Comparison of ENCODE assay signal across 10 cellular contexts in genomic region chr3:94159062-94159726, GRCh38.
DNase-seq lines count a peak whose midpoint lies in the region; ATAC-seq, FAIRE-seq and TF ChIP-seq lines count a peak whose summit lies in the region.
"Had no signal": no experiment of that assay in that cellular context is flagged by ENCODE, and none has a peak within 500 bp of the region (broad histone marks: within the 10 kb centered on the region; RNA-seq: fewer than 3 reads in every experiment).

No MANE protein-coding gene starts in this region.

- 21% methylated on average over 8 of the region's 8 CpGs for WGBS in HepG2 (ENCODE audit: low lambda C conversion rate)
- 44% methylated on average over 8 of the region's 8 CpGs for WGBS in right lobe of liver (ENCODE audit: insufficient coverage, low coverage, low lambda C conversion rate, missing lambda C conversion rate)
- WGBS in lower leg skin, 2 donors = 32 to 35% methylated on average over 8 of the region's 8 CpGs

- no peak overlapping the region for H3K9ac ChIP-seq in HepG2 (ENCODE audit: insufficient read depth, low read depth, low read length)

- H3K27ac ChIP-seq in HepG2 (ENCODE audit: extremely low read length, insufficient read depth, low read length) (no peak overlapping the region), right lobe of liver (no peak overlapping the region), SJSA1 (peak overlapping the region; percentile 58)
- H3K27ac ChIP-seq: C4-2B had no signal

- no peak overlapping the region for H3K4me3 Mint-ChIP-seq in activated CD8-positive, alpha-beta memory T cell treated with anti-CD3 and anti-CD28 coated beads, Interleukin-2, amount 10 ng/mL, durations not matched to agents 7 days and 5 days

- TF ChIP-seq POLR2A in HepG2 (IDR thresholded peaks at IDR 0.05; ENCODE audit: insufficient read depth in 1 of 2, low read depth in 2 of 2, low read length in 2 of 2) = no peak
- no peak for TF ChIP-seq POLR2A in right lobe of liver (IDR thresholded peaks at IDR 0.05)
- no peak for TF ChIP-seq POLR2A in lower leg skin (IDR thresholded peaks at IDR 0.05)

- H3K36me3 Mint-ChIP-seq in activated CD8-positive, alpha-beta memory T cell treated with anti-CD3 and anti-CD28 coated beads, Interleukin-2, amount 10 ng/mL, durations not matched to agents 7 days and 5 days = no peaks in the 10 kb centered on the region

- no peaks in the 10 kb centered on the region for H3K79me2 ChIP-seq in HepG2 (ENCODE audit: insufficient read depth, low read length)

- in situ Hi-C loops in HepG2 (cut with HindIII; ENCODE audit: extremely low pct_ligation_motif_present, low pct_unique_long_range_greater_than_20kb) = no loop called here

- no TSS peak for BruUV-seq in HepG2 (replicated peaks; lab: Mats Ljungman, UMichigan)

- intact Hi-C loops in HepG2 (cut with micrococcal nuclease; ENCODE audit: unreplicated experiment) = no loop called here
- intact Hi-C loops in right lobe of liver (cut with DNase I) = no loop called here
- intact Hi-C loops in lower leg skin (cut with DNase I; ENCODE audit: low total_unique reads) = no loop called here

- H3K4me3 ChIP-seq in HepG2 (replicated peaks in 1 of 3; ENCODE audit: insufficient read depth in 1 of 3, low read depth in 2 of 3, low read length in 3 of 3) = no peak overlapping the region
- H3K4me3 ChIP-seq in right lobe of liver = no peak overlapping the region
- peak overlapping the region; percentile 18 for H3K4me3 ChIP-seq in SJSA1
- peak overlapping the region; percentile 47 for H3K4me3 ChIP-seq in fibroblast of villous mesenchyme (ENCODE audit: low read depth, low read length)
- H3K4me3 ChIP-seq in lower leg skin (ENCODE audit: low read depth, poor library complexity, severe bottlenecking) = no peak overlapping the region

- no peaks in the 10 kb centered on the region for H4K20me1 ChIP-seq in HepG2 (ENCODE audit: insufficient read depth, low read length)

- no peaks in the 10 kb centered on the region for H3K9me3 Mint-ChIP-seq in activated CD8-positive, alpha-beta memory T cell treated with anti-CD3 and anti-CD28 coated beads, Interleukin-2, amount 10 ng/mL, durations not matched to agents 7 days and 5 days (ENCODE audit: low read depth)

- TF ChIP-seq CTCF in HepG2 (CRISPR knock-in tag; IDR thresholded peaks at IDR 0.05) (no peak), right lobe of liver (IDR thresholded peaks at IDR 0.05) (no peak), fibroblast of villous mesenchyme (IDR thresholded peaks at IDR 0.05; ENCODE audit: insufficient read depth, low read depth, low read length) (no peak), lower leg skin (IDR thresholded peaks at IDR 0.05) (no peak)

- no peaks in the 10 kb centered on the region for H3K4me1 ChIP-seq in HepG2 (ENCODE audit: insufficient read depth, low read length)
- H3K4me1 ChIP-seq in right lobe of liver = no peaks in the 10 kb centered on the region
- H3K4me1 ChIP-seq in SJSA1 (replicated peaks) = peaks cover 19% of the 10 kb centered on the region

- no peak overlapping the region for H2AFZ ChIP-seq in HepG2 (ENCODE audit: low read length)

- no peak overlapping the region for H3K4me2 ChIP-seq in HepG2 (ENCODE audit: low read depth, low read length)

- POLR2A ChIA-PET in HepG2 (lab: Yijun Ruan, JAX) = no interaction called here

- TF ChIP-seq RAD21 in HepG2 (CRISPR knock-in tag; IDR thresholded peaks at IDR 0.05) = no peak

- H3K4me1 Mint-ChIP-seq in activated CD8-positive, alpha-beta memory T cell treated with anti-CD3 and anti-CD28 coated beads, Interleukin-2, amount 10 ng/mL, durations not matched to agents 7 days and 5 days = no peaks in the 10 kb centered on the region

- CTCF ChIA-PET in HepG2 (lab: Yijun Ruan, JAX; ENCODE audit: low intra/inter-chr PET ratio, low total read pairs) = no interaction called here
- CTCF ChIA-PET in activated CD8-positive, alpha-beta memory T cell treated with anti-CD3 and anti-CD28 coated beads, Interleukin-2, amount 10 ng/mL, durations not matched to agents 7 days and 5 days (lab: Charles Lee) = interaction anchor here (1.2 kb wide), 1 partner anchor 9 kb away, joined by 3 read pairs; no protein-coding TSS in a partner anchor

- peaks cover 10% of the 10 kb centered on the region for H3K27me3 Mint-ChIP-seq in activated CD8-positive, alpha-beta memory T cell treated with anti-CD3 and anti-CD28 coated beads, Interleukin-2, amount 10 ng/mL, durations not matched to agents 7 days and 5 days

- DNase-seq in HepG2 (ENCODE audit: low spot score) = peak; percentile 2
- DNase-seq in right lobe of liver = no peak
- DNase-seq in SJSA1 (ENCODE audit: low read depth in 1 of 2, low spot score in 2 of 2) = peak; percentile 70 to 83
- peak; percentile 84 for DNase-seq in fibroblast of villous mesenchyme (ENCODE audit: low read depth)
- no peak for DNase-seq in activated CD8-positive, alpha-beta memory T cell treated with anti-CD3 and anti-CD28 coated beads, Interleukin-2, amount 10 ng/mL, durations not matched to agents 7 days and 5 days
- no peak for DNase-seq in activated effector memory CD4-positive, alpha-beta T cell treated with anti-CD3 and anti-CD28 coated beads, Interleukin-2, amount 50 U/mL, for 16 hours
- DNase-seq in lower leg skin (ENCODE audit: low spot score in 2 of 2) = no peak
- DNase-seq in KG1 (lab: John Stamatoyannopoulos, UW) = no peak
- DNase-seq: NCI-H1105 treated with DMSO at 0.1 percent for 48 hours had no signal

- FAIRE-seq in HepG2 (lab: Jason Lieb, UNC) = no peak

- ATAC-seq in HepG2 = peak; percentile 62
- ATAC-seq in right lobe of liver = no peak
- ATAC-seq in activated CD8-positive, alpha-beta memory T cell treated with anti-CD3 and anti-CD28 coated beads, Interleukin-2, amount 10 ng/mL, durations not matched to agents 7 days and 5 days = no peak

- TF ChIP-seq EP300 in HepG2 (IDR thresholded peaks at IDR 0.05; ENCODE audit: low read depth in 2 of 2, low read length in 2 of 2) (no peak), HepG2 (CRISPR knock-in tag; IDR thresholded peaks at IDR 0.05; ENCODE audit: borderline replicate concordance) (no peak)

- no peak overlapping the region for H3K27ac Mint-ChIP-seq in activated CD8-positive, alpha-beta memory T cell treated with anti-CD3 and anti-CD28 coated beads, Interleukin-2, amount 10 ng/mL, durations not matched to agents 7 days and 5 days

- H3K36me3 ChIP-seq in HepG2 (replicated peaks in 1 of 2; ENCODE audit: control insufficient read depth in 1 of 2, insufficient read depth in 2 of 2, low read length in 2 of 2) (no peaks in the 10 kb centered on the region), right lobe of liver (no peaks in the 10 kb centered on the region), SJSA1 (no peaks in the 10 kb centered on the region)

- no peaks in the 10 kb centered on the region for H3K9me3 ChIP-seq in HepG2 (ENCODE audit: low read length)
- H3K9me3 ChIP-seq in right lobe of liver = no peaks in the 10 kb centered on the region
- no peaks in the 10 kb centered on the region for H3K9me3 ChIP-seq in SJSA1 (replicated peaks)

- H3K27me3 ChIP-seq in HepG2 (ENCODE audit: control insufficient read depth in 1 of 2, insufficient read depth in 2 of 2, low read length in 2 of 2) (no peaks in the 10 kb centered on the region; a peak in 1 of 5 replicates), right lobe of liver (no peaks in the 10 kb centered on the region), SJSA1 (replicated peaks) (no peaks in the 10 kb centered on the region)

TF ChIP-seq in HepG2, 621 proteins besides CTCF, POLR2A, EP300 and RAD21:
- TF ChIP-seq ZNF605 (CRISPR knock-in tag; IDR thresholded peaks at IDR 0.05) (no peak), FOSL2 (CRISPR knock-in tag; IDR thresholded peaks at IDR 0.05) (peak; percentile 57; the same call in 1 of the 2 replicates)

Comparison
In these comparisons a context has a peak if more than half of its experiments do, and no peak if none do; other contexts are left out.
1. DNase-seq: peak in HepG2 (single experiment), SJSA1 (2 of 2) and fibroblast of villous mesenchyme (single experiment); none in right lobe of liver (0 of 3), activated CD8-positive, alpha-beta memory T cell treated with anti-CD3 and anti-CD28 coated beads, Interleukin-2, amount 10 ng/mL, durations not matched to agents 7 days and 5 days (single experiment), activated effector memory CD4-positive, alpha-beta T cell treated with anti-CD3 and anti-CD28 coated beads, Interleukin-2, amount 50 U/mL, for 16 hours (single experiment), lower leg skin (0 of 2) and KG1 (single experiment).
2. H3K4me3 ChIP-seq: peak in SJSA1 (single experiment) and fibroblast of villous mesenchyme (single experiment); none in HepG2 (0 of 3), right lobe of liver (0 of 3) and lower leg skin (single experiment).